ENCODE assay signal across 8 cellular contexts in genomic region chr11:94876645-94877445, GRCh38.
DNase-seq lines count a peak whose midpoint lies in the region; ATAC-seq and TF ChIP-seq lines count a peak whose summit lies in the region.

No MANE protein-coding gene starts in this region.

- POLR2A ChIA-PET in AG04449 (lab: Yijun Ruan, JAX): interaction anchor here (1.0 to 1.5 kb wide), 2 partner anchors 33 to 82 kb away, joined by 3 to 4 read pairs; no protein-coding TSS in a partner anchor

- ATAC-seq in GM19023 (IDR thresholded peaks at IDR 0.05; ENCODE audit: unreplicated experiment) (peak; percentile 95), HG03139 (IDR thresholded peaks at IDR 0.05; ENCODE audit: unreplicated experiment) (peak; percentile 95), body of pancreas (peak; percentile 68)

- H3K27me3 ChIP-seq in body of pancreas: no peaks in the 10 kb centered on the region

- CTCF ChIA-PET in AG04449 (lab: Yijun Ruan, JAX): interaction anchor here (0.7 to 3.1 kb wide), 9 partner anchors 9 to 255 kb away, joined by 3 to 14 read pairs (median 5); no protein-coding TSS in a partner anchor

- H3K36me3 ChIP-seq in body of pancreas (replicated peaks in 1 of 2; ENCODE audit: insufficient read depth in 1 of 2, low read depth in 2 of 2): peaks cover 0 to 10% of the 10 kb centered on the region in 2 donors

- no peak for TF ChIP-seq POLR2A in body of pancreas (IDR thresholded peaks at IDR 0.05)

- 66 to 80% methylated on average over 12 of the region's 12 CpGs for WGBS in body of pancreas, 2 donors

- peak overlapping the region in 1 of 4 donors; percentile 20 for H3K27ac ChIP-seq in body of pancreas

- peaks cover 13 to 17% of the 10 kb centered on the region in 2 donors for H3K4me1 Mint-ChIP-seq in immature natural killer cell

- peak; percentile 31 for TF ChIP-seq CTCF in AG04449 (IDR thresholded peaks at IDR 0.05; ENCODE audit: insufficient read depth, low read length, missing control alignments)
- TF ChIP-seq CTCF in body of pancreas (IDR thresholded peaks at IDR 0.05): no peak

- H3K4me3 Mint-ChIP-seq in immature natural killer cell: peak overlapping the region in 2 of 5 donors; percentile 1 to 7

- no peaks in the 10 kb centered on the region for H3K4me1 ChIP-seq in body of pancreas

- intact Hi-C loops in body of pancreas (cut with DNase I): no loop called here

- DNase-seq in AG04449 (ENCODE audit: low read depth, low spot score) (peak; percentile 87), SKM-1 (lab: John Stamatoyannopoulos, UW; ENCODE audit: unreplicated experiment) (peak; percentile 23), body of pancreas (peak; percentile 34 to 76 (median 44)), immature natural killer cell (peak; percentile 16 to 30 (median 19)), RPMI8226 (no peak)
- peak; percentile 49 to 62 (median 57) for DNase-seq in stimulated activated CD4-positive, alpha-beta T cell treated with anti-CD3 and anti-CD28 coated beads, Interleukin-12 subunit alpha, Interleukin-12 subunit beta, amount 100 ng/mL, for 48 hours (ENCODE audit: low read depth in 2 of 3, low spot score in 1 of 3)

- peaks cover 0 to 2% (median 0%) of the 10 kb centered on the region in 3 donors for H3K27me3 Mint-ChIP-seq in immature natural killer cell (ENCODE audit: low read depth in 3 of 3)

- H3K9me3 Mint-ChIP-seq in immature natural killer cell: no peaks in the 10 kb centered on the region

- peak overlapping the region; percentile 24 to 83 (median 52) for H3K27ac Mint-ChIP-seq in immature natural killer cell

- peaks cover 0 to 3% (median 3%) of the 10 kb centered on the region in 3 donors for H3K36me3 Mint-ChIP-seq in immature natural killer cell

- no peaks in the 10 kb centered on the region for H3K9me3 ChIP-seq in body of pancreas

- H3K4me3 ChIP-seq in AG04449 (ENCODE audit: low read depth, low read length) (no peak overlapping the region), body of pancreas (no peak overlapping the region)
